ENCODE assay signal across 1 cellular context in genomic region chr17:35056013-35056412, GRCh38.
TF ChIP-seq lines count a peak whose summit lies in the region.

No MANE protein-coding gene starts in this region.

TF ChIP-seq in SK-N-SH, 30 proteins besides CTCF, POLR2A, EP300 and RAD21 (continued from another document):
- no peak for TF ChIP-seq NFIC (IDR thresholded peaks at IDR 0.05; ENCODE audit: borderline replicate concordance)
- no peak for TF ChIP-seq SIN3A (IDR thresholded peaks at IDR 0.05; ENCODE audit: borderline replicate concordance, low read depth, low read length)
